ENCODE assay signal across 9 cellular contexts in the genomic region with DNA sequence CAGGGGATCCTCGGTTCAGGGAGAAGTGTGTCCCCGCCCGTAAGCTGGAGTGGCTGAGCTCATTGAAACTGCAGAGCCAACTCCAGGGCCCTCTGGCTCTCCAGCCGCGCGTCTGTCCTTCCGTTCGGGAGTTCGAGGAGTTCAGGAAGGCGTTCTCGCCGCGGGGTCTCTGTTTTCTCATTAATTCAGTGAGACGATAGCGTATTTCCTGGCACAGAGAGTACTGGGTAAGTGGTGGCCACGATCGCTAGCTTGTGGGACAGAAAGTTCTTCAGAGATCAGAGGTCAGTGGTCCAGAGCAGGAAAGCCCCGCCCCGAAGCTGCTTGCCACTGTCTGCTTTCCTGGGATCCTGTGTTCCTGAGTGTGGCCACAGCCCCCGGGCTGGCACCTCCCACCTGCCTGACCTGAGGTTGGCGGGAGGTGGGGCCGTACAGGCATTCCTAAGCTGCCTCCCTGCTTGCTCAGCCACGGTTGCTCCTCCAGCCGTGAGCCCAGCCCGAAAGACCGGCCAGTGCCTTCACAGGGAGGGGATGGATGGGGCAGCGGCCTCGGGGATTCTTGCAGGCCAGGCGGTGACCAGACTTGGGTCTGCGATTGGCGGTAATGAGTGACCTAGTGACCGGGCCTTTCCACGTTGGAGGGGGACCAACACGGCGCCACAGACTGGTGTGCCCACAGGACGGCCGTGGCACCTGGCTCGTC. TPM values are rescaled to one million over a fixed set of nuclear protein-coding genes. Genes with fewer than 3 reads are reported as not detected.
DNase-seq lines count a peak whose midpoint lies in the region; ATAC-seq and TF ChIP-seq lines count a peak whose summit lies in the region.
"Had no signal": no experiment of that assay in that cellular context is flagged by ENCODE, and none has a peak within 500 bp of the region (broad histone marks: within the 10 kb centered on the region; RNA-seq: fewer than 3 reads in every experiment).

No MANE protein-coding gene starts in this region.

- H3K4me1 Mint-ChIP-seq in endodermal cell, result peaks cover 5% of the 10 kb centered on the region
- H3K4me1 Mint-ChIP-seq in mesothelial cell of epicardium, result peaks cover 54% of the 10 kb centered on the region

- TF ChIP-seq POLR2A in uterus (IDR thresholded peaks at IDR 0.05), result no peak

- no peak overlapping the region for H3K4me3 ChIP-seq in endodermal cell (ENCODE audit: low read length)
- H3K4me3 ChIP-seq in uterus, result no peak overlapping the region

- H3K27ac ChIP-seq in endodermal cell (ENCODE audit: low read depth, low read length) (peak overlapping the region; percentile 53), uterus (peak overlapping the region; percentile 60 to 64)

- H3K4me1 ChIP-seq in endodermal cell (ENCODE audit: control insufficient read depth, insufficient read depth, low read length) (no peaks in the 10 kb centered on the region), uterus (peaks cover 3 to 22% of the 10 kb centered on the region in 2 donors)

- H3K27me3 ChIP-seq in endodermal cell (ENCODE audit: control insufficient read depth, insufficient read depth, low read length, poor library complexity, severe bottlenecking), result no peaks in the 10 kb centered on the region
- no peaks in the 10 kb centered on the region for H3K27me3 ChIP-seq in uterus

- H3K27ac Mint-ChIP-seq in endodermal cell (peak overlapping the region; percentile 80), mesothelial cell of epicardium (peak overlapping the region; percentile 98)

- H3K27me3 Mint-ChIP-seq in endodermal cell (ENCODE audit: insufficient read depth) (no peaks in the 10 kb centered on the region), mesothelial cell of epicardium (ENCODE audit: low read depth) (no peaks in the 10 kb centered on the region)

- H3K4me3 Mint-ChIP-seq in endodermal cell (no peak overlapping the region), mesothelial cell of epicardium (peak overlapping the region; percentile 32)

- 85 to 87% methylated on average over 30 to 38 of the region's 38 CpGs for WGBS in endodermal cell (ENCODE audit: insufficient coverage in 1 of 2, insufficient read length in 1 of 2), 2 experiments

- no peaks in the 10 kb centered on the region for H3K9me3 ChIP-seq in endodermal cell (ENCODE audit: control insufficient read depth, low read length)
- no peaks in the 10 kb centered on the region for H3K9me3 ChIP-seq in uterus

- H3K36me3 Mint-ChIP-seq in endodermal cell (ENCODE audit: low read depth), result no peaks in the 10 kb centered on the region
- no peaks in the 10 kb centered on the region for H3K36me3 Mint-ChIP-seq in mesothelial cell of epicardium

- intact Hi-C loops in uterus (cut with DNase I; ENCODE audit: low total_unique reads), result no loop called here

- DNase-seq in endodermal cell (peak; percentile 89), mesothelial cell of epicardium (ENCODE audit: low spot score in 2 of 2, unreplicated experiment in 2 of 2) (no peak), uterus (peak in 1 of 2 donors; percentile 46), CD1c-positive myeloid dendritic cell (ENCODE audit: extremely low spot score) (no peak)
- DNase-seq in activated CD8-positive, alpha-beta memory T cell treated with anti-CD3 and anti-CD28 coated beads, Interleukin-2, amount 50 U/mL, for 48 hours, result no peak
- DNase-seq: activated CD4-positive, alpha-beta T cell treated with anti-CD3 and anti-CD28 coated beads, Interleukin-2, amount 50 U/mL, for 1 hour; NCI-H1694 treated with DMSO at 0.1 percent for 48 hours had no signal

- no peaks in the 10 kb centered on the region for H3K36me3 ChIP-seq in endodermal cell (ENCODE audit: control insufficient read depth, insufficient read depth, low read length)
- no peaks in the 10 kb centered on the region for H3K36me3 ChIP-seq in uterus

- H3K9me3 Mint-ChIP-seq in endodermal cell (no peaks in the 10 kb centered on the region), mesothelial cell of epicardium (no peaks in the 10 kb centered on the region)

- no peak for ATAC-seq in GM18868 (IDR thresholded peaks at IDR 0.05; ENCODE audit: unreplicated experiment)

- H3K9ac ChIP-seq in endodermal cell (ENCODE audit: extremely low read depth, low read length, poor library complexity, severe bottlenecking), result no peak overlapping the region

- TF ChIP-seq CTCF in endodermal cell (conservative IDR thresholded peaks at IDR 0.05) (no peak), mesothelial cell of epicardium (IDR thresholded peaks at IDR 0.05; ENCODE audit: unreplicated experiment) (no peak), uterus (IDR thresholded peaks at IDR 0.05) (no peak)

TF ChIP-seq in PFSK-1, 5 proteins besides CTCF, POLR2A, EP300 and RAD21:
- TF ChIP-seq TAF1 (IDR thresholded peaks at IDR 0.05; ENCODE audit: borderline replicate concordance, insufficient read depth, low read length), result 0 out of 2 replicates have a peak, but pooled peaks have one; percentile 65
- peak; percentile 58; the same call in 1 of the 2 replicates for TF ChIP-seq POLR2AphosphoS5 (IDR thresholded peaks at IDR 0.05; ENCODE audit: low read depth, low read length)
- peak; percentile 86; the same call in 1 of the 2 replicates for TF ChIP-seq SIN3A (IDR thresholded peaks at IDR 0.05; ENCODE audit: borderline replicate concordance, insufficient read depth, low read length)
- TF ChIP-seq REST (IDR thresholded peaks at IDR 0.05; ENCODE audit: insufficient read depth in 1 of 2, low read depth in 2 of 2, low read length in 2 of 2), result 0 out of 4 replicates have a peak, but pooled peaks of 1 of the 2 experiments have one; percentile 49
- TF ChIP-seq FOXP2 (optimal IDR thresholded peaks at IDR 0.05; ENCODE audit: borderline replicate concordance, extremely low read depth, extremely low read length, insufficient read depth), result no peak

RNA-seq across cellular contexts. Expression of gene BAIAP2, which starts 8.9 kb away (rescaled TPM):
- polyA plus RNA-seq in PFSK-1 (2012; ENCODE audit: insufficient read length, low read depth), result 294 TPM
- 10 to 100 TPM; 24.9 to 32.7 TPM for total RNA-seq in endodermal cell
- 41.7 TPM for polyA plus RNA-seq in endodermal cell (2013, experiment 1 of 2)
- polyA plus RNA-seq in endodermal cell (2013, experiment 2 of 2), result 39.0 TPM
- total RNA-seq in mesothelial cell of epicardium, result 46.5 to 48.9 TPM (median 47.6 TPM) in 3 replicates
- total RNA-seq in uterus, result 10 to 100 TPM; 16.5 to 70.7 (median 45.8) TPM

RNA-seq across cellular contexts. Expression of gene CHMP6, which starts 52.2 kb away (rescaled TPM):
- 48.4 TPM for polyA plus RNA-seq in PFSK-1 (2012; ENCODE audit: insufficient read length, low read depth)
- total RNA-seq in endodermal cell, result 10 to 100 TPM; 28.4 to 32.5 TPM
- polyA plus RNA-seq in endodermal cell (2013, experiment 1 of 2), result 23.4 TPM
- polyA plus RNA-seq in endodermal cell (2013, experiment 2 of 2), result 20.2 TPM
- 23.1 to 26.9 TPM (median 26.5 TPM) in 3 replicates for total RNA-seq in mesothelial cell of epicardium
- total RNA-seq in uterus, result 10 to 100 TPM in 3 of 4 donors, 1 to 10 TPM in 1; 3.6 to 33.2 (median 19.8) TPM
